In genomic region chr15:77866596-77867125, GRCh38 we compare ENCODE assay signal across 25 cellular contexts.
"Had no signal": no experiment of that assay in that cellular context is flagged by ENCODE, and none has a peak within 500 bp of the region (broad histone marks: within the 10 kb centered on the region; RNA-seq: fewer than 3 reads in every experiment).

No MANE protein-coding gene starts in this region.

- H3K27me3 Mint-ChIP-seq: activated CD4-positive, alpha-beta memory T cell treated with anti-CD3 and anti-CD28 coated beads, Interleukin-2, amount 10 ng/mL, durations not matched to agents 7 days and 5 days; activated CD4-positive, alpha-beta T cell treated with anti-CD3 and anti-CD28 coated beads, Interleukin-2, amount 10 ng/mL, durations not matched to agents 7 days and 5 days; activated naive CD8-positive, alpha-beta T cell had no signal

- H3K27ac Mint-ChIP-seq: activated CD4-positive, alpha-beta memory T cell treated with anti-CD3 and anti-CD28 coated beads, Interleukin-2, amount 10 ng/mL, durations not matched to agents 7 days and 5 days; activated CD4-positive, alpha-beta T cell treated with anti-CD3 and anti-CD28 coated beads, Interleukin-2, amount 10 ng/mL, durations not matched to agents 7 days and 5 days; activated naive CD8-positive, alpha-beta T cell; activated T-helper 2 cell treated with anti-CD3 and anti-CD28 coated beads, Interferon-gamma antibody, Interleukin-2, Interleukin-4, amounts not matched to agents 10 μg/mL and 5 μg/mL and 100 μg/mL, durations not matched to agents 14 hours and 24 hours and 36 hours; naive thymus-derived CD4-positive, alpha-beta T cell; WTC11 had no signal

- DNase-seq: activated CD4-positive, alpha-beta memory T cell treated with anti-CD3 and anti-CD28 coated beads, Interleukin-2, amount 10 ng/mL, durations not matched to agents 7 days and 5 days; activated CD4-positive, alpha-beta T cell treated with anti-CD3 and anti-CD28 coated beads for 1 hour; activated CD4-positive, alpha-beta T cell treated with anti-CD3 and anti-CD28 coated beads, Interleukin-2, amount 10 ng/mL, durations not matched to agents 7 days and 5 days; activated naive CD4-positive, alpha-beta T cell treated with Interleukin-2 at 50 U/mL for 16 hours; activated T-cell treated with anti-CD3 and anti-CD28 coated beads, Interleukin-2, amount 50 U/mL, for 48 hours; anterior cingulate cortex; cerebellar nuclear complex; cortex of kidney; foreskin keratinocyte; left ventricle myocardium inferior; midbrain; naive thymus-derived CD4-positive, alpha-beta T cell; stimulated activated naive CD4-positive, alpha-beta T cell; T-helper 2 cell; testis had no signal

- H3K9me3 Mint-ChIP-seq: activated CD4-positive, alpha-beta memory T cell treated with anti-CD3 and anti-CD28 coated beads, Interleukin-2, amount 10 ng/mL, durations not matched to agents 7 days and 5 days; activated CD4-positive, alpha-beta T cell treated with anti-CD3 and anti-CD28 coated beads, Interleukin-2, amount 10 ng/mL, durations not matched to agents 7 days and 5 days; activated T-helper 2 cell treated with anti-CD3 and anti-CD28 coated beads, Interferon-gamma antibody, Interleukin-2, Interleukin-4, amounts not matched to agents 10 μg/mL and 5 μg/mL and 100 μg/mL, durations not matched to agents 14 hours and 24 hours and 36 hours; naive thymus-derived CD4-positive, alpha-beta T cell; WTC11 had no signal

- H3K36me3 Mint-ChIP-seq: activated naive CD8-positive, alpha-beta T cell; naive thymus-derived CD4-positive, alpha-beta T cell; WTC11 had no signal

- H3K27ac ChIP-seq: esophagus muscularis mucosa, foreskin keratinocyte, heart left ventricle, left ventricle myocardium inferior, pancreas, psoas muscle, spleen, testis, transverse colon, uterus had no signal

- ATAC-seq: foreskin keratinocyte; heart left ventricle; naive thymus-derived CD4-positive, alpha-beta T cell; pancreas; psoas muscle; WTC11 had no signal

- H3K9me3 ChIP-seq: esophagus muscularis mucosa, heart left ventricle, left ventricle myocardium inferior, pancreas, psoas muscle, spleen, testis, transverse colon, uterus had no signal

- H3K4me1 Mint-ChIP-seq: activated CD4-positive, alpha-beta memory T cell treated with anti-CD3 and anti-CD28 coated beads, Interleukin-2, amount 10 ng/mL, durations not matched to agents 7 days and 5 days; activated CD4-positive, alpha-beta T cell treated with anti-CD3 and anti-CD28 coated beads, Interleukin-2, amount 10 ng/mL, durations not matched to agents 7 days and 5 days had no signal

- H3K4me3 Mint-ChIP-seq: activated CD4-positive, alpha-beta memory T cell treated with anti-CD3 and anti-CD28 coated beads, Interleukin-2, amount 10 ng/mL, durations not matched to agents 7 days and 5 days; activated CD4-positive, alpha-beta T cell treated with anti-CD3 and anti-CD28 coated beads, Interleukin-2, amount 10 ng/mL, durations not matched to agents 7 days and 5 days; activated naive CD8-positive, alpha-beta T cell; naive thymus-derived CD4-positive, alpha-beta T cell; WTC11 had no signal

- H3K4me1 ChIP-seq: foreskin keratinocyte, left ventricle myocardium inferior, pancreas, psoas muscle, testis, transverse colon had no signal

- H3K27me3 ChIP-seq: heart left ventricle, pancreas, testis, transverse colon, uterus had no signal

- H3K36me3 ChIP-seq: esophagus muscularis mucosa, heart left ventricle, left ventricle myocardium inferior, pancreas, spleen, transverse colon, uterus had no signal

- H3K4me3 ChIP-seq: esophagus muscularis mucosa, heart left ventricle, left ventricle myocardium inferior, pancreas, psoas muscle, spleen, testis, transverse colon, uterus had no signal
